In genomic region chr11:20070459-20070858, GRCh38 we compare ENCODE assay signal across 1 cellular context.
A peak's percentile ranks its signal among the peaks of the same experiment; 100 is the strongest.
TF ChIP-seq lines count a peak whose summit lies in the region.

No MANE protein-coding gene starts in this region.

TF ChIP-seq in HEK293, 187 proteins besides CTCF, POLR2A, EP300 and RAD21 (continued from another document and continues in another):
- peak; percentile 91 for TF ChIP-seq ZNF488 (tag by site-specific recombination; IDR thresholded peaks at IDR 0.05)
- TF ChIP-seq ZNF398 (tag by site-specific recombination; IDR thresholded peaks at IDR 0.05), result no peak
- TF ChIP-seq ZNF24 (tag by site-specific recombination; IDR thresholded peaks at IDR 0.05), result no peak
- no peak for TF ChIP-seq ZNF48 (tag by site-specific recombination; IDR thresholded peaks at IDR 0.05)
- TF ChIP-seq ZNF837 (tag by site-specific recombination; IDR thresholded peaks at IDR 0.05), result no peak
- TF ChIP-seq ZNF26 (tag by site-specific recombination; IDR thresholded peaks at IDR 0.05), result no peak
- TF ChIP-seq ZNF558 (tag by site-specific recombination; IDR thresholded peaks at IDR 0.05), result no peak
- TF ChIP-seq, protein P1, sequence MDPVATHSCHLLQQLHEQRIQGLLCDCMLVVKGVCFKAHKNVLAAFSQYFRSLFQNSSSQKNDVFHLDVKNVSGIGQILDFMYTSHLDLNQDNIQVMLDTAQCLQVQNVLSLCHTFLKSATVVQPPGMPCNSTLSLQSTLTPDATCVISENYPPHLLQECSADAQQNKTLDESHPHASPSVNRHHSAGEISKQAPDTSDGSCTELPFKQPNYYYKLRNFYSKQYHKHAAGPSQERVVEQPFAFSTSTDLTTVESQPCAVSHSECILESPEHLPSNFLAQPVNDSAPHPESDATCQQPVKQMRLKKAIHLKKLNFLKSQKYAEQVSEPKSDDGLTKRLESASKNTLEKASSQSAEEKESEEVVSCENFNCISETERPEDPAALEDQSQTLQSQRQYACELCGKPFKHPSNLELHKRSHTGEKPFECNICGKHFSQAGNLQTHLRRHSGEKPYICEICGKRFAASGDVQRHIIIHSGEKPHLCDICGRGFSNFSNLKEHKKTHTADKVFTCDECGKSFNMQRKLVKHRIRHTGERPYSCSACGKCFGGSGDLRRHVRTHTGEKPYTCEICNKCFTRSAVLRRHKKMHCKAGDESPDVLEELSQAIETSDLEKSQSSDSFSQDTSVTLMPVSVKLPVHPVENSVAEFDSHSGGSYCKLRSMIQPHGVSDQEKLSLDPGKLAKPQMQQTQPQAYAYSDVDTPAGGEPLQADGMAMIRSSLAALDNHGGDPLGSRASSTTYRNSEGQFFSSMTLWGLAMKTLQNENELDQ (tag by site-specific recombination; IDR thresholded peaks at IDR 0.05; ENCODE audit: low read depth), result no peak
- no peak for TF ChIP-seq KLF1 (tag by site-specific recombination; IDR thresholded peaks at IDR 0.05)
- TF ChIP-seq MZF1 (tag by site-specific recombination; IDR thresholded peaks at IDR 0.05; ENCODE audit: borderline replicate concordance), result no peak
- TF ChIP-seq MYNN (tag by site-specific recombination; IDR thresholded peaks at IDR 0.05; ENCODE audit: borderline replicate concordance), result no peak
- no peak for TF ChIP-seq SP2 (tag by site-specific recombination; IDR thresholded peaks at IDR 0.05)
- no peak for TF ChIP-seq GLIS2 (tag by site-specific recombination; IDR thresholded peaks at IDR 0.05)
- peak; percentile 11; the same call in 1 of the 2 replicates for TF ChIP-seq ZNF664 (tag by site-specific recombination; IDR thresholded peaks at IDR 0.05)
- peak; percentile 97 for TF ChIP-seq ZNF843 (tag by site-specific recombination; IDR thresholded peaks at IDR 0.05)
- TF ChIP-seq, protein P2, sequence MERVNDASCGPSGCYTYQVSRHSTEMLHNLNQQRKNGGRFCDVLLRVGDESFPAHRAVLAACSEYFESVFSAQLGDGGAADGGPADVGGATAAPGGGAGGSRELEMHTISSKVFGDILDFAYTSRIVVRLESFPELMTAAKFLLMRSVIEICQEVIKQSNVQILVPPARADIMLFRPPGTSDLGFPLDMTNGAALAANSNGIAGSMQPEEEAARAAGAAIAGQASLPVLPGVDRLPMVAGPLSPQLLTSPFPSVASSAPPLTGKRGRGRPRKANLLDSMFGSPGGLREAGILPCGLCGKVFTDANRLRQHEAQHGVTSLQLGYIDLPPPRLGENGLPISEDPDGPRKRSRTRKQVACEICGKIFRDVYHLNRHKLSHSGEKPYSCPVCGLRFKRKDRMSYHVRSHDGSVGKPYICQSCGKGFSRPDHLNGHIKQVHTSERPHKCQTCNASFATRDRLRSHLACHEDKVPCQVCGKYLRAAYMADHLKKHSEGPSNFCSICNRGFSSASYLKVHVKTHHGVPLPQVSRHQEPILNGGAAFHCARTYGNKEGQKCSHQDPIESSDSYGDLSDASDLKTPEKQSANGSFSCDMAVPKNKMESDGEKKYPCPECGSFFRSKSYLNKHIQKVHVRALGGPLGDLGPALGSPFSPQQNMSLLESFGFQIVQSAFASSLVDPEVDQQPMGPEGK (tag by site-specific recombination; IDR thresholded peaks at IDR 0.05), result no peak
- no peak for TF ChIP-seq ZBTB21 (tag by site-specific recombination; IDR thresholded peaks at IDR 0.05)
- 0 out of 2 replicates have a peak, but pooled peaks have one; percentile 24 for TF ChIP-seq ZNF184 (tag by site-specific recombination; IDR thresholded peaks at IDR 0.05)
- peak; percentile 55 for TF ChIP-seq ZFHX2 (tag by site-specific recombination; conservative IDR thresholded peaks at IDR 0.05)
- no peak for TF ChIP-seq ZNF175 (tag by site-specific recombination; IDR thresholded peaks at IDR 0.05)
- peak; percentile 90 for TF ChIP-seq ZXDB (tag by site-specific recombination; IDR thresholded peaks at IDR 0.05)
- TF ChIP-seq ZNF785 (tag by site-specific recombination; IDR thresholded peaks at IDR 0.05), result no peak
- no peak for TF ChIP-seq ZNF155 (tag by site-specific recombination; IDR thresholded peaks at IDR 0.05)
- TF ChIP-seq ZNF214 (tag by site-specific recombination; IDR thresholded peaks at IDR 0.05; ENCODE audit: borderline replicate concordance), result no peak
- TF ChIP-seq ZNF280C (tag by site-specific recombination; IDR thresholded peaks at IDR 0.05), result no peak
- TF ChIP-seq ZNF202 (tag by site-specific recombination; IDR thresholded peaks at IDR 0.05; ENCODE audit: borderline replicate concordance), result no peak
- TF ChIP-seq ZNF394 (tag by site-specific recombination; IDR thresholded peaks at IDR 0.05; ENCODE audit: borderline replicate concordance), result no peak
- TF ChIP-seq ZNF23 (tag by site-specific recombination; IDR thresholded peaks at IDR 0.05; ENCODE audit: borderline replicate concordance), result no peak
- peak; percentile 98 for TF ChIP-seq ZNF341 (tag by site-specific recombination; IDR thresholded peaks at IDR 0.05; ENCODE audit: low read depth)
- 0 out of 2 replicates have a peak, but pooled peaks have one; percentile 12 for TF ChIP-seq GFI1B (tag by site-specific recombination; IDR thresholded peaks at IDR 0.05)
- no peak for TF ChIP-seq ZNF112 (tag by site-specific recombination; IDR thresholded peaks at IDR 0.05)
- TF ChIP-seq ZBTB11 (tag by site-specific recombination; conservative IDR thresholded peaks at IDR 0.05; ENCODE audit: low read depth), result no peak
- no peak for TF ChIP-seq ZNF391 (tag by site-specific recombination; IDR thresholded peaks at IDR 0.05; ENCODE audit: borderline replicate concordance, low read depth)
- no peak for TF ChIP-seq MEIS1 (CRISPR knock-in tag; IDR thresholded peaks at IDR 0.05; ENCODE audit: borderline replicate concordance)
- TF ChIP-seq ZNF560 (tag by site-specific recombination; IDR thresholded peaks at IDR 0.05; ENCODE audit: borderline replicate concordance), result no peak
- TF ChIP-seq KLF10 (tag by site-specific recombination; IDR thresholded peaks at IDR 0.05), result 0 out of 2 replicates have a peak, but pooled peaks have one; percentile 38
- TF ChIP-seq ZNF416 (tag by site-specific recombination; IDR thresholded peaks at IDR 0.05), result no peak
- TF ChIP-seq, protein P3, sequence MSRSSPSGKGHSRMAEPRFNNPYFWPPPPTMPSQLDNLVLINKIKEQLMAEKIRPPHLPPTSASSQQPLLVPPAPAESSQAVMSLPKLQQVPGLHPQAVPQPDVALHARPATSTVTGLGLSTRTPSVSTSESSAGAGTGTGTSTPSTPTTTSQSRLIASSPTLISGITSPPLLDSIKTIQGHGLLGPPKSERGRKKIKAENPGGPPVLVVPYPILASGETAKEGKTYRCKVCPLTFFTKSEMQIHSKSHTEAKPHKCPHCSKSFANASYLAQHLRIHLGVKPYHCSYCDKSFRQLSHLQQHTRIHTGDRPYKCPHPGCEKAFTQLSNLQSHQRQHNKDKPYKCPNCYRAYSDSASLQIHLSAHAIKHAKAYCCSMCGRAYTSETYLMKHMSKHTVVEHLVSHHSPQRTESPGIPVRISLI (tag by site-specific recombination; IDR thresholded peaks at IDR 0.05), result no peak
- TF ChIP-seq ZNF354C (tag by site-specific recombination; IDR thresholded peaks at IDR 0.05; ENCODE audit: borderline replicate concordance, low read depth), result no peak
- TF ChIP-seq TSHZ1 (tag by site-specific recombination; IDR thresholded peaks at IDR 0.05; ENCODE audit: borderline replicate concordance), result peak; percentile 53; the same call in 1 of the 2 replicates
- TF ChIP-seq, protein P4, sequence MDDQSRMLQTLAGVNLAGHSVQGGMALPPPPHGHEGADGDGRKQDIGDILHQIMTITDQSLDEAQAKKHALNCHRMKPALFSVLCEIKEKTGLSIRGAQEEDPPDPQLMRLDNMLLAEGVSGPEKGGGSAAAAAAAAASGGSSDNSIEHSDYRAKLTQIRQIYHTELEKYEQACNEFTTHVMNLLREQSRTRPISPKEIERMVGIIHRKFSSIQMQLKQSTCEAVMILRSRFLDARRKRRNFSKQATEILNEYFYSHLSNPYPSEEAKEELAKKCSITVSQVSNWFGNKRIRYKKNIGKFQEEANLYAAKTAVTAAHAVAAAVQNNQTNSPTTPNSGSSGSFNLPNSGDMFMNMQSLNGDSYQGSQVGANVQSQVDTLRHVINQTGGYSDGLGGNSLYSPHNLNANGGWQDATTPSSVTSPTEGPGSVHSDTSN (CRISPR knock-in tag; IDR thresholded peaks at IDR 0.05), result no peak
